24 cellular contexts compared by ENCODE assay signal in genomic region chr5:171306141-171306540, GRCh38.
"Had no signal": no experiment of that assay in that cellular context is flagged by ENCODE, and none has a peak within 500 bp of the region (broad histone marks: within the 10 kb centered on the region; RNA-seq: fewer than 3 reads in every experiment).

No MANE protein-coding gene starts in this region.

- H3K9me3 Mint-ChIP-seq: activated CD4-positive, alpha-beta memory T cell treated with anti-CD3 and anti-CD28 coated beads, Interleukin-2, amount 10 ng/mL, durations not matched to agents 7 days and 5 days; activated CD4-positive, alpha-beta T cell treated with anti-CD3 and anti-CD28 coated beads, Interleukin-2, amount 10 ng/mL, durations not matched to agents 7 days and 5 days; activated naive CD4-positive, alpha-beta T cell treated with anti-CD3 and anti-CD28 coated beads, Interleukin-2, amount 50 U/mL, for 24 hours; activated naive CD8-positive, alpha-beta T cell treated with anti-CD3 and anti-CD28 coated beads, Interleukin-2, amount 50 U/mL, for 24 hours; activated T-cell treated with anti-CD3 and anti-CD28 coated beads, Interleukin-2, amount 50 U/mL, for 24 hours; nephron; WTC11 had no signal

- H3K4me1 ChIP-seq: colonic mucosa had no signal

- H3K4me3 ChIP-seq: colonic mucosa, esophagus squamous epithelium, left lung, lower lobe of right lung, right lobe of liver, transverse colon had no signal

- H3K27ac ChIP-seq: colonic mucosa, epithelial cell of prostate, esophagus squamous epithelium, left lung, lower lobe of right lung, right lobe of liver, transverse colon had no signal

- H3K36me3 ChIP-seq: colonic mucosa, esophagus squamous epithelium, left lung, lower lobe of right lung, right lobe of liver, transverse colon had no signal

- H3K27ac Mint-ChIP-seq: activated CD4-positive, alpha-beta memory T cell treated with anti-CD3 and anti-CD28 coated beads, Interleukin-2, amount 10 ng/mL, durations not matched to agents 7 days and 5 days; activated CD4-positive, alpha-beta T cell treated with anti-CD3 and anti-CD28 coated beads, Interleukin-2, amount 10 ng/mL, durations not matched to agents 7 days and 5 days; activated naive CD4-positive, alpha-beta T cell treated with anti-CD3 and anti-CD28 coated beads, Interleukin-2, amount 50 U/mL, for 24 hours; activated naive CD8-positive, alpha-beta T cell treated with anti-CD3 and anti-CD28 coated beads, Interleukin-2, amount 50 U/mL, for 24 hours; activated T-cell treated with anti-CD3 and anti-CD28 coated beads, Interleukin-2, amount 50 U/mL, for 24 hours; nephron; WTC11 had no signal

- ATAC-seq: activated naive CD8-positive, alpha-beta T cell treated with anti-CD3 and anti-CD28 coated beads, Interleukin-2, amount 50 U/mL, for 24 hours; left lung; lower lobe of right lung; right lobe of liver; WTC11 had no signal

- H3K36me3 Mint-ChIP-seq: activated naive CD4-positive, alpha-beta T cell treated with anti-CD3 and anti-CD28 coated beads, Interleukin-2, amount 50 U/mL, for 24 hours; WTC11 had no signal

- H3K9me3 ChIP-seq: colonic mucosa, esophagus squamous epithelium, left lung, lower lobe of right lung, right lobe of liver, transverse colon had no signal

- H3K4me3 Mint-ChIP-seq: activated CD4-positive, alpha-beta memory T cell treated with anti-CD3 and anti-CD28 coated beads, Interleukin-2, amount 10 ng/mL, durations not matched to agents 7 days and 5 days; activated CD4-positive, alpha-beta T cell treated with anti-CD3 and anti-CD28 coated beads, Interleukin-2, amount 10 ng/mL, durations not matched to agents 7 days and 5 days; activated naive CD4-positive, alpha-beta T cell treated with anti-CD3 and anti-CD28 coated beads, Interleukin-2, amount 50 U/mL, for 24 hours; activated naive CD8-positive, alpha-beta T cell treated with anti-CD3 and anti-CD28 coated beads, Interleukin-2, amount 50 U/mL, for 24 hours; activated T-cell treated with anti-CD3 and anti-CD28 coated beads, Interleukin-2, amount 50 U/mL, for 24 hours; nephron; WTC11 had no signal

- DNase-seq: activated CD4-positive, alpha-beta memory T cell treated with anti-CD3 and anti-CD28 coated beads, Interleukin-2, amount 10 ng/mL, durations not matched to agents 7 days and 5 days; activated CD4-positive, alpha-beta T cell treated with anti-CD3 and anti-CD28 coated beads for 1 hour; activated CD4-positive, alpha-beta T cell treated with anti-CD3 and anti-CD28 coated beads, Interleukin-2, amount 10 ng/mL, durations not matched to agents 7 days and 5 days; activated CD8-positive, alpha-beta memory T cell treated with anti-CD3 and anti-CD28 coated beads, Interleukin-2, amount 50 U/mL, for 48 hours; activated gamma-delta T cell; activated naive CD8-positive, alpha-beta T cell treated with anti-CD3 and anti-CD28 coated beads, Interleukin-2, amount 50 U/mL, for 24 hours; activated T-cell treated with anti-CD3 and anti-CD28 coated beads, Interleukin-2, amount 50 U/mL, for 24 hours; colonic mucosa; effector CD8-positive, alpha-beta T cell; esophagus squamous epithelium; foreskin melanocyte; left lung; lower lobe of right lung; mesenchymal stem cell; posterior cingulate gyrus; right lobe of liver; stimulated activated CD4-positive, alpha-beta T cell treated with anti-CD3 and anti-CD28 coated beads, Interleukin-2, amount 100 ng/mL, for 48 hours; stimulated activated naive CD4-positive, alpha-beta T cell treated with Interleukin-2 at 50 U/mL for 16 hours; T1000; transverse colon had no signal
